ENCODE assay signal across 22 cellular contexts in genomic region chr2:166081131-166081632, GRCh38. TPM values are rescaled to one million over a fixed set of nuclear protein-coding genes. Genes with fewer than 3 reads are reported as not detected.
DNase-seq lines count a peak whose midpoint lies in the region; ATAC-seq and TF ChIP-seq lines count a peak whose summit lies in the region.
"Had no signal": no experiment of that assay in that cellular context is flagged by ENCODE, and none has a peak within 500 bp of the region (broad histone marks: within the 10 kb centered on the region; RNA-seq: fewer than 3 reads in every experiment).

No MANE protein-coding gene starts in this region.

- peak; percentile 74 for ATAC-seq in GM21423 (IDR thresholded peaks at IDR 0.05; ENCODE audit: unreplicated experiment)
- no peak for ATAC-seq in mucosa of descending colon
- ATAC-seq: activated naive CD4-positive, alpha-beta T cell treated with anti-CD3 and anti-CD28 coated beads, Interleukin-2, amount 50 U/mL, for 72 hours; naive thymus-derived CD4-positive, alpha-beta T cell; stimulated activated memory B cell treated with anti-CD40 and anti-IgM and Interleukin-4, amounts not matched to agents 10 μg/mL and 1 μg/mL and 100 μg/mL, for 72 hours had no signal

- peaks cover 3% of the 10 kb centered on the region for H3K27me3 ChIP-seq in osteoblast (ENCODE audit: insufficient read depth, low read length)
- H3K27me3 ChIP-seq in CD8-positive, alpha-beta memory T cell (ENCODE audit: insufficient read depth, low read length, poor library complexity, severe bottlenecking): no peaks in the 10 kb centered on the region
- H3K27me3 ChIP-seq: upper lobe of left lung had no signal

- H3K27me3 Mint-ChIP-seq in CD8-positive, alpha-beta memory T cell: peaks cover 5 to 11% of the 10 kb centered on the region in 2 donors

- H3K4me3 ChIP-seq in SK-N-MC (peak overlapping the region; percentile 61), osteoblast (ENCODE audit: insufficient read depth, low read length) (no peak overlapping the region), mucosa of descending colon (no peak overlapping the region)
- no peak overlapping the region for H3K4me3 ChIP-seq in CD8-positive, alpha-beta memory T cell (ENCODE audit: low read length)
- H3K4me3 ChIP-seq: upper lobe of left lung had no signal

- H3K27ac ChIP-seq in SK-N-MC: peak overlapping the region; percentile 83
- no peak overlapping the region for H3K27ac ChIP-seq in osteoblast (ENCODE audit: low read depth, low read length)
- no peak overlapping the region for H3K27ac ChIP-seq in CD8-positive, alpha-beta memory T cell (ENCODE audit: low read depth, low read length)
- H3K27ac ChIP-seq: C4-2B, upper lobe of left lung had no signal

- TF ChIP-seq CTCF in osteoblast (IDR thresholded peaks at IDR 0.05; ENCODE audit: extremely low read depth, low read depth, low read length) (no peak), mucosa of descending colon (IDR thresholded peaks at IDR 0.05) (no peak)

- H4K20me1 ChIP-seq in osteoblast (ENCODE audit: insufficient read depth, low read length): no peaks in the 10 kb centered on the region

- H2AFZ ChIP-seq in osteoblast (ENCODE audit: low read length): peak overlapping the region; percentile 40

- H3K79me2 ChIP-seq in osteoblast (ENCODE audit: insufficient read depth, low read length): no peaks in the 10 kb centered on the region

- no peaks in the 10 kb centered on the region for H3K36me3 Mint-ChIP-seq in CD8-positive, alpha-beta memory T cell
- H3K36me3 Mint-ChIP-seq: activated naive CD4-positive, alpha-beta T cell treated with anti-CD3 and anti-CD28 coated beads, Interleukin-2, amount 50 U/mL, for 72 hours; mesothelial cell of epicardium; naive thymus-derived CD4-positive, alpha-beta T cell; stimulated activated memory B cell treated with anti-CD40 and anti-IgM and Interleukin-4, amounts not matched to agents 10 μg/mL and 1 μg/mL and 100 μg/mL, for 72 hours had no signal

- H3K4me3 Mint-ChIP-seq in CD8-positive, alpha-beta memory T cell: no peak overlapping the region
- H3K4me3 Mint-ChIP-seq: H9; mesothelial cell of epicardium; naive thymus-derived CD4-positive, alpha-beta T cell; stimulated activated memory B cell treated with anti-CD40 and anti-IgM and Interleukin-4, amounts not matched to agents 10 μg/mL and 1 μg/mL and 100 μg/mL, for 72 hours had no signal

- H3K4me1 ChIP-seq in osteoblast (ENCODE audit: insufficient read depth, low read length) (no peaks in the 10 kb centered on the region), mucosa of descending colon (ENCODE audit: low read depth) (no peaks in the 10 kb centered on the region)
- no peaks in the 10 kb centered on the region for H3K4me1 ChIP-seq in CD8-positive, alpha-beta memory T cell (ENCODE audit: insufficient read depth, low read length)
- H3K4me1 ChIP-seq: upper lobe of left lung had no signal

- H3K9ac ChIP-seq in SK-N-MC (ENCODE audit: insufficient read length): peak overlapping the region; percentile 54

- H3K4me2 ChIP-seq in osteoblast (ENCODE audit: insufficient read depth, low read length): no peak overlapping the region

- H3K9me3 ChIP-seq in SK-N-MC (ENCODE audit: low read depth, low read length) (peaks cover 2% of the 10 kb centered on the region; the same call in 1 of the 2 replicates), osteoblast (ENCODE audit: low read depth, low read length) (no peaks in the 10 kb centered on the region), mucosa of descending colon (no peaks in the 10 kb centered on the region)
- no peaks in the 10 kb centered on the region for H3K9me3 ChIP-seq in CD8-positive, alpha-beta memory T cell (ENCODE audit: low read length)
- H3K9me3 ChIP-seq: upper lobe of left lung had no signal

- POLR2A ChIA-PET in CD8-positive, alpha-beta memory T cell (lab: Charles Lee): no interaction called here

- no peaks in the 10 kb centered on the region for H3K4me1 Mint-ChIP-seq in CD8-positive, alpha-beta memory T cell
- H3K4me1 Mint-ChIP-seq: H9; naive thymus-derived CD4-positive, alpha-beta T cell; stimulated activated memory B cell treated with anti-CD40 and anti-IgM and Interleukin-4, amounts not matched to agents 10 μg/mL and 1 μg/mL and 100 μg/mL, for 72 hours had no signal

- no peak overlapping the region for H3K27ac Mint-ChIP-seq in CD8-positive, alpha-beta memory T cell
- H3K27ac Mint-ChIP-seq: activated naive CD4-positive, alpha-beta T cell treated with anti-CD3 and anti-CD28 coated beads, Interleukin-2, amount 50 U/mL, for 72 hours; H9; naive thymus-derived CD4-positive, alpha-beta T cell; stimulated activated memory B cell treated with anti-CD40 and anti-IgM and Interleukin-4, amounts not matched to agents 10 μg/mL and 1 μg/mL and 100 μg/mL, for 72 hours had no signal

- peaks cover 7% of the 10 kb centered on the region; the same call in 1 of the 2 replicates for H3K36me3 ChIP-seq in SK-N-MC (ENCODE audit: insufficient read depth, low read length)
- no peaks in the 10 kb centered on the region for H3K36me3 ChIP-seq in osteoblast (ENCODE audit: insufficient read depth, low read length)
- H3K36me3 ChIP-seq in mucosa of descending colon (ENCODE audit: low read depth): no peaks in the 10 kb centered on the region
- H3K36me3 ChIP-seq in CD8-positive, alpha-beta memory T cell (ENCODE audit: insufficient read depth, low read length): no peaks in the 10 kb centered on the region
- H3K36me3 ChIP-seq: upper lobe of left lung had no signal

- H3K9me3 Mint-ChIP-seq in CD8-positive, alpha-beta memory T cell: no peaks in the 10 kb centered on the region
- H3K9me3 Mint-ChIP-seq: activated naive CD4-positive, alpha-beta T cell treated with anti-CD3 and anti-CD28 coated beads, Interleukin-2, amount 50 U/mL, for 72 hours; H9; stimulated activated memory B cell treated with anti-CD40 and anti-IgM and Interleukin-4, amounts not matched to agents 10 μg/mL and 1 μg/mL and 100 μg/mL, for 72 hours had no signal

- DNase-seq in NCI-H2171 (lab: John Stamatoyannopoulos, UW) (peak; percentile 24), SK-N-MC (ENCODE audit: low read depth, low spot score) (no peak), osteoblast (ENCODE audit: insufficient read length, low spot score, missing footprints) (no peak), mucosa of descending colon (no peak), HuH-7 (ENCODE audit: low spot score) (no peak)
- DNase-seq in CD8-positive, alpha-beta memory T cell: no peak
- DNase-seq: activated CD4-positive, alpha-beta T cell treated with anti-CD3 and anti-CD28 coated beads for 48 hours; Calu3; H9; naive thymus-derived CD4-positive, alpha-beta T cell; NCI-H1436 treated with DMSO at 0.1 percent for 48 hours; SIG-M5; T1000; upper lobe of left lung had no signal

- CTCF ChIA-PET in CD8-positive, alpha-beta memory T cell (lab: Charles Lee): no interaction called here

- intact Hi-C loops in mucosa of descending colon (cut with DNase I, micrococcal nuclease): no loop called here

RNA-seq across cellular contexts. Expression of gene SCN1A, which starts 46.6 kb away (rescaled TPM):
- total RNA-seq in osteoblast: 0.59 and 0.72 TPM in 2 replicates
- under 1 TPM in 1 of 3 donors, not detected in 2; 0.82 TPM for total RNA-seq in mucosa of descending colon
- total RNA-seq in CD8-positive, alpha-beta memory T cell: not detected
- not detected for polyA plus RNA-seq in CD8-positive, alpha-beta memory T cell
- total RNA-seq: activated naive CD4-positive, alpha-beta T cell treated with anti-CD3 and anti-CD28 coated beads, Interleukin-2, amount 50 U/mL, for 72 hours; bronchial epithelial cell; Calu3; kidney epithelial cell; naive thymus-derived CD4-positive, alpha-beta T cell; osteocyte had no signal
- polyA plus RNA-seq: naive thymus-derived CD4-positive, alpha-beta T cell had no signal
